8 cellular contexts compared by ENCODE assay signal in genomic region chr15:40769310-40770146, GRCh38. TPM values are rescaled to one million over a fixed set of nuclear protein-coding genes. Genes with fewer than 3 reads are reported as not detected.
A peak's percentile ranks its signal among the peaks of the same experiment; 100 is the strongest.
DNase-seq lines count a peak whose midpoint lies in the region; ATAC-seq and TF ChIP-seq lines count a peak whose summit lies in the region.

Gene C15orf62, plus strand, starts transcription at chr15:40769980. Its CDS starts 516 bp downstream, at chr15:40770496.

- intact Hi-C loops in activated CD4-positive, alpha-beta memory T cell treated with anti-CD3 and anti-CD28 coated beads for 36 hours (cut with micrococcal nuclease), result loop anchor here (5.0 to 10.0 kb wide), 2 partner anchors 75 to 202 kb away; partner anchors contain the start of genes CCDC32, RPUSD2 and SPINT1
- intact Hi-C loops in ovary (cut with DNase I), result no loop called here

- ATAC-seq in GM21786 (IDR thresholded peaks at IDR 0.05; ENCODE audit: unreplicated experiment), result peak; percentile 56
- peak; percentile 25 for ATAC-seq in effector memory CD8-positive, alpha-beta T cell (replicated peaks)

- peak; percentile 78 for DNase-seq in G401 (ENCODE audit: low spot score)
- DNase-seq in NCI-H1436 treated with DMSO at 0.1 percent for 48 hours (lab: John Stamatoyannopoulos, UW), result peak; percentile 68
- DNase-seq in activated CD4-positive, alpha-beta memory T cell treated with anti-CD3 and anti-CD28 coated beads for 36 hours, result peak; percentile 57
- peak; percentile 13 to 26 (median 25) for DNase-seq in effector memory CD8-positive, alpha-beta T cell
- DNase-seq in ovary, result peak in 4 of 5 donors; percentile 43 to 60 (median 52)
- no peak for DNase-seq in coronary artery (ENCODE audit: low spot score)
- DNase-seq in mesenteric fat pad (ENCODE audit: low spot score), result no peak

- no peak within 1 kb of the TSS for H3K4me3 Mint-ChIP-seq in activated CD4-positive, alpha-beta memory T cell treated with anti-CD3 and anti-CD28 coated beads for 36 hours
- peak within 1 kb of the TSS; percentile 60 to 74 for H3K4me3 Mint-ChIP-seq in effector memory CD8-positive, alpha-beta T cell

- H3K27me3 Mint-ChIP-seq in activated CD4-positive, alpha-beta memory T cell treated with anti-CD3 and anti-CD28 coated beads for 36 hours, result no peaks in the 10 kb centered on the region
- no peaks in the 10 kb centered on the region for H3K27me3 Mint-ChIP-seq in effector memory CD8-positive, alpha-beta T cell

- in situ Hi-C loops in G401 (cut with HindIII; ENCODE audit: low sequenced_read_pairs), result no loop called here

- H3K27ac ChIP-seq in ovary (no peak within 1 kb of the TSS), coronary artery (peak within 1 kb of the TSS in 1 of 2 donors; percentile 51)

- peaks cover 31% of the 10 kb centered on the region for H3K4me1 Mint-ChIP-seq in activated CD4-positive, alpha-beta memory T cell treated with anti-CD3 and anti-CD28 coated beads for 36 hours (ENCODE audit: low read depth)
- H3K4me1 Mint-ChIP-seq in effector memory CD8-positive, alpha-beta T cell (ENCODE audit: low read depth in 2 of 2), result peaks cover 28 to 41% of the 10 kb centered on the region in 2 donors

- peaks cover 8% of the 10 kb centered on the region for H3K36me3 Mint-ChIP-seq in activated CD4-positive, alpha-beta memory T cell treated with anti-CD3 and anti-CD28 coated beads for 36 hours
- peaks cover 18% of the 10 kb centered on the region for H3K36me3 Mint-ChIP-seq in effector memory CD8-positive, alpha-beta T cell (ENCODE audit: insufficient read depth)

- peaks cover 4% of the 10 kb centered on the region for H3K4me1 ChIP-seq in ovary (ENCODE audit: insufficient read depth)

- 64 to 70% (median 67%) methylated on average over 26 to 27 of the region's 27 CpGs for WGBS in ovary, 3 donors

- TF ChIP-seq POLR2A in ovary (IDR thresholded peaks at IDR 0.05), result no peak

- no peaks in the 10 kb centered on the region for H3K9me3 Mint-ChIP-seq in activated CD4-positive, alpha-beta memory T cell treated with anti-CD3 and anti-CD28 coated beads for 36 hours
- no peaks in the 10 kb centered on the region for H3K9me3 Mint-ChIP-seq in effector memory CD8-positive, alpha-beta T cell

- no peaks in the 10 kb centered on the region for H3K27me3 ChIP-seq in ovary

- CTCF ChIA-PET in activated CD4-positive, alpha-beta memory T cell treated with anti-CD3 and anti-CD28 coated beads for 36 hours (lab: Charles Lee), result interaction anchor here (1.1 to 2.1 kb wide), 2 partner anchors 13 to 88 kb away, joined by 4 read pairs; no protein-coding TSS in a partner anchor

- TF ChIP-seq CTCF in ovary (IDR thresholded peaks at IDR 0.05) (no peak), coronary artery (IDR thresholded peaks at IDR 0.05) (no peak)

- H3K4me3 ChIP-seq in ovary (no peak within 1 kb of the TSS), coronary artery (no peak within 1 kb of the TSS)

- no peaks in the 10 kb centered on the region for H3K9me3 ChIP-seq in ovary

- peak within 1 kb of the TSS; percentile 60 for H3K27ac Mint-ChIP-seq in activated CD4-positive, alpha-beta memory T cell treated with anti-CD3 and anti-CD28 coated beads for 36 hours
- H3K27ac Mint-ChIP-seq in effector memory CD8-positive, alpha-beta T cell, result peak within 1 kb of the TSS; percentile 84 to 91

- TF ChIP-seq EP300 in ovary (IDR thresholded peaks at IDR 0.05), result no peak

- no peaks in the 10 kb centered on the region for H3K36me3 ChIP-seq in ovary

- POLR2A ChIA-PET in activated CD4-positive, alpha-beta memory T cell treated with anti-CD3 and anti-CD28 coated beads for 36 hours (lab: Charles Lee), result interaction anchor here (0.6 to 1.2 kb wide), 5 partner anchors 25 to 172 kb away, joined by 3 to 4 read pairs (median 3); partner anchors contain the start of gene RAD51

RNA-seq across cellular contexts. Expression of gene C15orf62, which starts in this region (rescaled TPM):
- total RNA-seq in G401 (2014; rRNA removed; shearing (Covaris generic)), result 3.1 and 4.0 TPM in 2 replicates
- total RNA-seq in activated CD4-positive, alpha-beta memory T cell treated with anti-CD3 and anti-CD28 coated beads for 36 hours, result under 1 TPM; 0.39 to 0.43 TPM
- total RNA-seq in ovary (1 to 10 TPM in 1 of 7 donors, under 1 TPM in 6; 0.41 to 1.2 (median 0.69) TPM), mesenteric fat pad (0.19 TPM)
- polyA plus RNA-seq in ovary, result under 1 TPM; 0.33 to 0.52 TPM

Comparison
In these comparisons a context has a peak if more than half of its experiments do, and no peak if none do; other contexts are left out.
1. Peak in DNase-seq in activated CD4-positive, alpha-beta memory T cell treated with anti-CD3 and anti-CD28 coated beads for 36 hours; RNA of the gene not detected or under 1 TPM.
2. DNase-seq: peak in G401 (single experiment), NCI-H1436 treated with DMSO at 0.1 percent for 48 hours (single experiment), effector memory CD8-positive, alpha-beta T cell (3 of 3) and ovary (4 of 5); none in coronary artery (single experiment) and mesenteric fat pad (single experiment).